In genomic region chr16:68078726-68079615, GRCh38 we compare ENCODE assay signal across 13 cellular contexts. TPM values are rescaled to one million over a fixed set of nuclear protein-coding genes. Genes with fewer than 3 reads are reported as not detected.
DNase-seq lines count a peak whose midpoint lies in the region; ATAC-seq and TF ChIP-seq lines count a peak whose summit lies in the region.
"Had no signal": no experiment of that assay in that cellular context is flagged by ENCODE, and none has a peak within 500 bp of the region (broad histone marks: within the 10 kb centered on the region; RNA-seq: fewer than 3 reads in every experiment).

No MANE protein-coding gene starts in this region.

- in situ Hi-C loops in gastrocnemius medialis (cut with MboI; ENCODE audit: low sequenced_read_pairs in 4 of 4), result loop anchor here in 2 of 4 donors (25.0 kb wide), 1 partner anchor 258 kb away; no protein-coding TSS in a partner anchor

- H3K9ac ChIP-seq in SU-DHL-6 (ENCODE audit: low read length), result peak overlapping the region; percentile 14; the same call in 1 of the 2 replicates

- H3K9me3 Mint-ChIP-seq in CD8-positive, alpha-beta T cell, result no peaks in the 10 kb centered on the region

- H4K20me1 ChIP-seq in SU-DHL-6 (ENCODE audit: low read depth, low read length), result no peaks in the 10 kb centered on the region

- no peak overlapping the region for H2AFZ ChIP-seq in SU-DHL-6 (ENCODE audit: low read depth, low read length, severe bottlenecking)

- peak overlapping the region; percentile 66 for H3K4me3 Mint-ChIP-seq in CD8-positive, alpha-beta T cell

- H3K4me1 ChIP-seq in CD8-positive, alpha-beta T cell (ENCODE audit: insufficient read depth, low read length), result peaks cover 93% of the 10 kb centered on the region
- H3K4me1 ChIP-seq in esophagus squamous epithelium, result peaks cover 32 to 58% (median 37%) of the 10 kb centered on the region in 3 donors
- peaks cover 33 to 47% of the 10 kb centered on the region in 2 donors for H3K4me1 ChIP-seq in gastrocnemius medialis

- peaks cover 90% of the 10 kb centered on the region for H3K4me1 Mint-ChIP-seq in CD8-positive, alpha-beta T cell (ENCODE audit: low read depth)

- no peak for ATAC-seq in CD8-positive, alpha-beta T cell
- no peak for ATAC-seq in gastrocnemius medialis

- peak overlapping the region; percentile 95 for H3K27ac Mint-ChIP-seq in CD8-positive, alpha-beta T cell

- peak in 1 of 7 experiments; percentile 32 for DNase-seq in CD8-positive, alpha-beta T cell
- DNase-seq in esophagus squamous epithelium (lab: John Stamatoyannopoulos, UW) (no peak), gastrocnemius medialis (no peak), NCI-H69 (lab: John Stamatoyannopoulos, UW) (no peak), NCI-H1694 (lab: John Stamatoyannopoulos, UW) (no peak), NCI-H128 (lab: John Stamatoyannopoulos, UW; ENCODE audit: unreplicated experiment) (no peak), epidermal melanocyte (ENCODE audit: insufficient read length, low spot score) (no peak)
- DNase-seq: COR-L47, cortex of kidney, NCI-H226 had no signal

- no peak for TF ChIP-seq CTCF in CD8-positive, alpha-beta T cell (IDR thresholded peaks at IDR 0.05)
- TF ChIP-seq CTCF in SU-DHL-6 (IDR thresholded peaks at IDR 0.05; ENCODE audit: insufficient read depth, low read length, poor library complexity, severe bottlenecking) (no peak), esophagus squamous epithelium (IDR thresholded peaks at IDR 0.05) (no peak), gastrocnemius medialis (IDR thresholded peaks at IDR 0.05 in 4 of 5, conservative IDR thresholded peaks at IDR 0.05 in 1 of 5) (no peak)

- H3F3A ChIP-seq in SU-DHL-6 (ENCODE audit: insufficient read depth), result no peaks in the 10 kb centered on the region; the same call in 1 of the 2 replicates

- H3K36me3 ChIP-seq in CD8-positive, alpha-beta T cell (ENCODE audit: insufficient read depth, low read length), result no peaks in the 10 kb centered on the region
- no peaks in the 10 kb centered on the region for H3K36me3 ChIP-seq in SU-DHL-6 (ENCODE audit: low read length)
- H3K36me3 ChIP-seq in esophagus squamous epithelium, result peaks cover 0 to 60% (median 10%) of the 10 kb centered on the region in 3 donors
- H3K36me3 ChIP-seq in gastrocnemius medialis, result peaks cover 0 to 5% of the 10 kb centered on the region in 2 donors
- H3K36me3 ChIP-seq: pancreas had no signal

- intact Hi-C loops in CD8-positive, alpha-beta T cell (cut with DNase I, micrococcal nuclease), result loop anchor here in 1 of 2 experiments (5.0 kb wide), 1 partner anchor 72 kb away; no protein-coding TSS in a partner anchor
- intact Hi-C loops in esophagus squamous epithelium (cut with DNase I) (no loop called here), gastrocnemius medialis (cut with DNase I; ENCODE audit: low total_unique reads) (no loop called here)

- H3K9me2 ChIP-seq in SU-DHL-6 (replicated peaks; ENCODE audit: insufficient read depth, low read length), result no peaks in the 10 kb centered on the region

- CTCF ChIA-PET in CD8-positive, alpha-beta T cell (lab: Charles Lee), result interaction anchor here (0.6 to 6.2 kb wide), 5 partner anchors 14 to 151 kb away, joined by 3 to 46 read pairs (median 8); no protein-coding TSS in a partner anchor

- H3K27me3 Mint-ChIP-seq in CD8-positive, alpha-beta T cell (ENCODE audit: low read depth), result no peaks in the 10 kb centered on the region

- 85% methylated on average over 2 to 5 of the region's 8 CpGs for WGBS in esophagus squamous epithelium, 2 donors

- H3K4me2 ChIP-seq in SU-DHL-6 (ENCODE audit: low read depth, low read length, poor library complexity, severe bottlenecking), result peak overlapping the region; percentile 22

- H3K27me3 ChIP-seq in CD8-positive, alpha-beta T cell (ENCODE audit: insufficient read depth, low read length), result no peaks in the 10 kb centered on the region
- no peaks in the 10 kb centered on the region for H3K27me3 ChIP-seq in SU-DHL-6 (ENCODE audit: low read length)
- H3K27me3 ChIP-seq in esophagus squamous epithelium, result no peaks in the 10 kb centered on the region
- H3K27me3 ChIP-seq in gastrocnemius medialis, result no peaks in the 10 kb centered on the region
- H3K27me3 ChIP-seq: pancreas, SJSA1 had no signal

- POLR2A ChIA-PET in CD8-positive, alpha-beta T cell (lab: Charles Lee), result interaction anchor here (0.6 to 3.3 kb wide), 6 partner anchors 9 to 80 kb away, joined by 3 to 27 read pairs (median 8); partner anchors contain the start of gene DPEP2

- no peaks in the 10 kb centered on the region for H3K79me2 ChIP-seq in SU-DHL-6 (ENCODE audit: insufficient read depth, low read length)

- peak overlapping the region; percentile 40 for H3K27ac ChIP-seq in CD8-positive, alpha-beta T cell (ENCODE audit: low read depth, low read length)
- H3K27ac ChIP-seq in SU-DHL-6 (ENCODE audit: low read depth, low read length) (peak overlapping the region; percentile 40), esophagus squamous epithelium (peak overlapping the region; percentile 56 to 84 (median 76)), gastrocnemius medialis (peak overlapping the region; percentile 69 to 99 (median 79))
- H3K27ac ChIP-seq: SJSA1 had no signal

- no peaks in the 10 kb centered on the region for H3K9me3 ChIP-seq in CD8-positive, alpha-beta T cell (ENCODE audit: low read length)
- H3K9me3 ChIP-seq in SU-DHL-6 (ENCODE audit: insufficient read depth, low read length), result no peaks in the 10 kb centered on the region
- no peaks in the 10 kb centered on the region for H3K9me3 ChIP-seq in esophagus squamous epithelium
- no peaks in the 10 kb centered on the region for H3K9me3 ChIP-seq in gastrocnemius medialis
- H3K9me3 ChIP-seq: pancreas, SJSA1 had no signal

- peak overlapping the region; percentile 38 for H3K4me3 ChIP-seq in CD8-positive, alpha-beta T cell (ENCODE audit: low read depth, low read length)
- H3K4me3 ChIP-seq in SU-DHL-6 (ENCODE audit: insufficient read depth, low read length, poor library complexity, severe bottlenecking), result no peak overlapping the region
- H3K4me3 ChIP-seq in esophagus squamous epithelium, result no peak overlapping the region
- H3K4me3 ChIP-seq in gastrocnemius medialis, result no peak overlapping the region
- H3K4me3 ChIP-seq: pancreas, SJSA1 had no signal

- peaks cover 28% of the 10 kb centered on the region for H3K36me3 Mint-ChIP-seq in CD8-positive, alpha-beta T cell

- TF ChIP-seq POLR2A in esophagus squamous epithelium (IDR thresholded peaks at IDR 0.05) (no peak), gastrocnemius medialis (IDR thresholded peaks at IDR 0.05) (no peak)

RNA-seq across cellular contexts. Expression of gene NFATC3, which starts 6.2 kb away (rescaled TPM):
- 10 to 100 TPM; 79.4 to 85.2 TPM for total RNA-seq in CD8-positive, alpha-beta T cell
- total RNA-seq in esophagus squamous epithelium (10 to 100 TPM; 18.6 to 30.9 (median 20.5) TPM), gastrocnemius medialis (10 to 100 TPM; 47.9 to 72.7 (median 70.7) TPM)

RNA-seq across cellular contexts. Expression of gene DUS2, which starts 55.9 kb away (rescaled TPM):
- total RNA-seq in CD8-positive, alpha-beta T cell, result 1 to 10 TPM; 9.5 TPM
- total RNA-seq in esophagus squamous epithelium (10 to 100 TPM in 3 of 4 donors, 1 to 10 TPM in 1; 9.9 to 26.1 (median 14.7) TPM), gastrocnemius medialis (1 to 10 TPM; 4.5 to 9.6 (median 7.1) TPM)

RNA-seq across cellular contexts. Expression of gene DDX28, which starts 55.9 kb away (rescaled TPM):
- total RNA-seq in CD8-positive, alpha-beta T cell, result 10 to 100 TPM; 18.5 to 20.9 TPM
- total RNA-seq in esophagus squamous epithelium (10 to 100 TPM in 3 of 4 donors, 1 to 10 TPM in 1; 9.7 to 12.8 (median 11.6) TPM), gastrocnemius medialis (10 to 100 TPM in 2 of 4 donors, 1 to 10 TPM in 2; 6.2 to 16.1 (median 10.4) TPM)
